In genomic region chr3:160671231-160671630, GRCh38 we compare ENCODE assay signal across 14 cellular contexts. TPM values are rescaled to one million over a fixed set of nuclear protein-coding genes. Genes with fewer than 3 reads are reported as not detected.
DNase-seq lines count a peak whose midpoint lies in the region; ATAC-seq, FAIRE-seq and TF ChIP-seq lines count a peak whose summit lies in the region.
"Had no signal": no experiment of that assay in that cellular context is flagged by ENCODE, and none has a peak within 500 bp of the region (broad histone marks: within the 10 kb centered on the region; RNA-seq: fewer than 3 reads in every experiment).

No MANE protein-coding gene starts in this region.

- no peak overlapping the region for H3K27ac Mint-ChIP-seq in naive thymus-derived CD4-positive, alpha-beta T cell

- CTCF ChIA-PET in GM12878 (lab: Yijun Ruan, JAX): interaction anchor here (0.6 to 3.5 kb wide), 3 partner anchors 12 to 102 kb away, joined by 3 to 16 read pairs (median 5); no protein-coding TSS in a partner anchor
- CTCF ChIA-PET in naive thymus-derived CD4-positive, alpha-beta T cell (lab: Charles Lee): no interaction called here

- H3K27me3 Mint-ChIP-seq in naive thymus-derived CD4-positive, alpha-beta T cell: peaks cover 5 to 17% (median 10%) of the 10 kb centered on the region in 5 donors

- peak; percentile 59 for DNase-seq in GM12878 (ENCODE audit: low read depth, low spot score)
- DNase-seq in activated CD4-positive, CD25-positive, alpha-beta regulatory T cell treated with anti-CD3 and anti-CD28 coated beads, Interleukin-2, amount 50 U/mL, for 72 hours: no peak
- DNase-seq in amniotic stem cell (lab: John Stamatoyannopoulos, UW): no peak
- DNase-seq in naive thymus-derived CD4-positive, alpha-beta T cell: no peak
- no peak for DNase-seq in activated CD8-positive, alpha-beta memory T cell treated with anti-CD3 and anti-CD28 coated beads, Interleukin-2, amount 50 U/mL, for 48 hours
- DNase-seq: HCEC 1CT, NCI-H1930 had no signal

- no peaks in the 10 kb centered on the region for H3K36me3 Mint-ChIP-seq in naive thymus-derived CD4-positive, alpha-beta T cell

- H3K4me2 ChIP-seq in GM12878 (ENCODE audit: control insufficient read depth, insufficient read depth): peak overlapping the region; percentile 5; the same call in 1 of the 2 replicates

- FAIRE-seq in GM12878 (lab: Jason Lieb, UNC): peak; percentile 59
- FAIRE-seq: D721Med had no signal

- peak in 2 of 3 experiments; percentile 12 to 19; a peak in 2 of 6 replicates for TF ChIP-seq CTCF in GM12878 (IDR thresholded peaks at IDR 0.05 in 2 of 3, conservative IDR thresholded peaks at IDR 0.05 in 1 of 3; ENCODE audit: control insufficient read depth in 2 of 3, extremely low read depth in 1 of 3, insufficient read depth in 1 of 3, low read depth in 3 of 3, low read length in 3 of 3)

- POLR2A ChIA-PET in GM12878 (lab: Charles Lee): no interaction called here
- POLR2A ChIA-PET in naive thymus-derived CD4-positive, alpha-beta T cell (lab: Charles Lee): no interaction called here

- H3K79me2 ChIP-seq in GM12878 (ENCODE audit: control insufficient read depth, insufficient read depth, low read length): no peaks in the 10 kb centered on the region

- 0% methylated on average over 6 of the region's 6 CpGs for WGBS in GM12878 (ENCODE audit: insufficient coverage, insufficient replicate concordance, low lambda C conversion rate, missing lambda C conversion rate)

- BruUV-seq in GM12878 (replicated peaks; lab: Mats Ljungman, UMichigan): no TSS peak

- H3K4me3 Mint-ChIP-seq in naive thymus-derived CD4-positive, alpha-beta T cell: no peak overlapping the region

- RAD21 ChIA-PET in GM12878 (lab: Charles Lee; ENCODE audit: unreplicated experiment): interaction anchor here (0.7 kb wide), 1 partner anchor 10 kb away, joined by 3 read pairs; no protein-coding TSS in a partner anchor

- no peaks in the 10 kb centered on the region for H3K9me3 Mint-ChIP-seq in naive thymus-derived CD4-positive, alpha-beta T cell

- TF ChIP-seq RAD21 in GM12878 (IDR thresholded peaks at IDR 0.05; ENCODE audit: insufficient read depth, low read depth, low read length): no peak

- no peak for TF ChIP-seq POLR2A in GM12878 (IDR thresholded peaks at IDR 0.05; ENCODE audit: low read depth, low read length)

- intact Hi-C loops in GM12878 (cut with micrococcal nuclease; ENCODE audit: unreplicated experiment): loop anchor here (1.0 to 5.0 kb wide), 2 partner anchors 106 to 224 kb away; partner anchors contain the start of genes KPNA4 and TRIM59
- intact Hi-C loops in naive thymus-derived CD4-positive, alpha-beta T cell (cut with micrococcal nuclease): no loop called here

- peak overlapping the region; percentile 49 for H2AFZ ChIP-seq in GM12878 (ENCODE audit: control insufficient read depth, low read depth, low read length)

- no peak overlapping the region for H3K4me3 ChIP-seq in GM12878
- no peak overlapping the region for H3K4me3 ChIP-seq in naive thymus-derived CD4-positive, alpha-beta T cell (ENCODE audit: low read length)
- H3K4me3 ChIP-seq: cardiac muscle cell had no signal

- peaks cover 0 to 3% (median under 1%) of the 10 kb centered on the region in 7 donors for H3K4me1 Mint-ChIP-seq in naive thymus-derived CD4-positive, alpha-beta T cell

- no peak overlapping the region for H3K9ac ChIP-seq in GM12878 (ENCODE audit: control insufficient read depth, insufficient read depth, low read length)

- no peaks in the 10 kb centered on the region for H4K20me1 ChIP-seq in GM12878 (ENCODE audit: control insufficient read depth, insufficient read depth)

- no peak for TF ChIP-seq EP300 in GM12878 (IDR thresholded peaks at IDR 0.05; ENCODE audit: borderline replicate concordance in 1 of 2, control insufficient read depth in 1 of 2, low read depth in 2 of 2, low read length in 2 of 2)

- H3K36me3 ChIP-seq in GM12878 (ENCODE audit: control insufficient read depth in 2 of 2, insufficient read depth in 2 of 2, low read length in 1 of 2): no peaks in the 10 kb centered on the region
- H3K36me3 ChIP-seq in naive thymus-derived CD4-positive, alpha-beta T cell (ENCODE audit: control insufficient read depth in 2 of 3, insufficient read depth in 3 of 3, low read length in 3 of 3): no peaks in the 10 kb centered on the region
- H3K36me3 ChIP-seq: cardiac muscle cell had no signal

- ATAC-seq in GM18861 (IDR thresholded peaks at IDR 0.05; ENCODE audit: unreplicated experiment) (peak; percentile 72), GM21723 (IDR thresholded peaks at IDR 0.05; ENCODE audit: unreplicated experiment) (peak; percentile 94), HG03280 (IDR thresholded peaks at IDR 0.05; ENCODE audit: unreplicated experiment) (peak; percentile 98), GM12878 (peak; percentile 96)
- ATAC-seq in naive thymus-derived CD4-positive, alpha-beta T cell: no peak

- in situ Hi-C loops in GM12878 (cut with MboI): no loop called here

- peak overlapping the region; percentile 66 for H3K27ac ChIP-seq in GM12878 (ENCODE audit: control insufficient read depth, insufficient read depth)
- H3K27ac ChIP-seq in naive thymus-derived CD4-positive, alpha-beta T cell (ENCODE audit: low read depth, low read length): no peak overlapping the region
- H3K27ac ChIP-seq: cardiac muscle cell had no signal

- no peaks in the 10 kb centered on the region for H3K9me3 ChIP-seq in GM12878 (replicated peaks; ENCODE audit: control insufficient read depth, insufficient read depth, low read length)
- H3K9me3 ChIP-seq in naive thymus-derived CD4-positive, alpha-beta T cell (ENCODE audit: control insufficient read depth in 2 of 3, low read length in 3 of 3): no peaks in the 10 kb centered on the region

- H3K27me3 ChIP-seq in GM12878 (replicated peaks in 1 of 2; ENCODE audit: control insufficient read depth in 2 of 2, insufficient read depth in 2 of 2, low read length in 1 of 2): no peaks in the 10 kb centered on the region
- H3K27me3 ChIP-seq in naive thymus-derived CD4-positive, alpha-beta T cell (ENCODE audit: control insufficient read depth in 2 of 2, insufficient read depth in 2 of 2, low read length in 2 of 2): no peaks in the 10 kb centered on the region
- H3K27me3 ChIP-seq: cardiac muscle cell had no signal

- H3K4me1 ChIP-seq in GM12878 (ENCODE audit: control insufficient read depth, insufficient read depth, low read length): peaks cover 4% of the 10 kb centered on the region
- no peaks in the 10 kb centered on the region for H3K4me1 ChIP-seq in naive thymus-derived CD4-positive, alpha-beta T cell (ENCODE audit: control insufficient read depth in 2 of 2, insufficient read depth in 2 of 2, low read length in 2 of 2)

- SMC1A ChIA-PET in GM12878 (lab: Charles Lee; ENCODE audit: uncharacterized antibody, unreplicated experiment): interaction anchor here (0.6 to 1.5 kb wide), 3 partner anchors 9 to 234 kb away, joined by 3 to 5 read pairs (median 3); no protein-coding TSS in a partner anchor

TF ChIP-seq in GM12878, 131 proteins besides CTCF, POLR2A, EP300 and RAD21 (continues in another document):
- TF ChIP-seq ZNF384 (IDR thresholded peaks at IDR 0.05; ENCODE audit: borderline replicate concordance, low read depth, low read length) (no peak), SUZ12 (IDR thresholded peaks at IDR 0.05; ENCODE audit: unreplicated experiment) (no peak), GATAD2B (conservative IDR thresholded peaks at IDR 0.05; ENCODE audit: low read depth) (no peak), BCL11A (IDR thresholded peaks at IDR 0.05; ENCODE audit: low read depth, low read length) (no peak), ATF3 (IDR thresholded peaks at IDR 0.05; ENCODE audit: borderline replicate concordance, extremely low read depth, low read depth, low read length) (no peak), ASH2L (IDR thresholded peaks at IDR 0.05; ENCODE audit: borderline replicate concordance, low read depth) (no peak)

RNA-seq across cellular contexts. Expression of gene ARL14, which starts 5.7 kb away (rescaled TPM):
- not detected in 2 replicates for total RNA-seq in GM12878 (2013; cell fraction: nucleolus; rRNA removed)
- total RNA-seq in GM12878 (2014; rRNA removed) (not detected in 2 replicates), GM12878 (2014; rRNA removed; fragmentation: Illumina TruSeq; extraction: Trizol) (not detected in 2 replicates), GM12878 (2021) (not detected in 2 replicates)
- not detected for polyA plus RNA-seq in GM12878 (2011; ENCODE audit: low read depth)
- polyA plus RNA-seq in GM12878 (2011; rRNA removed) (not detected in 2 replicates), GM12878 (2014; fragmentation: Illumina TruSeq; extraction: Trizol) (0.04 TPM in 1 of 2 replicates, not detected in the other), GM12878 (2014; fragmentation: Nextera tagmentation; extraction: Ambion mirVana) (under 1 TPM in 1 of 2 experiments, not detected in 1; 0.18 TPM), GM12878 (2014; rRNA removed) (not detected in 2 replicates), GM12878 (2016; fragmentation: Nextera tagmentation; extraction: Ambion mirVana) (not detected)
- polyA plus RNA-seq in GM12878 (2011; cell fraction: cytosol; rRNA removed): not detected in 2 replicates
- polyA plus RNA-seq in GM12878 (2011; cell fraction: nucleus; rRNA removed): not detected in 2 replicates
- not detected in 2 replicates for polyA plus RNA-seq in GM12878 (2012)
- polyA minus RNA-seq in GM12878 (2011; rRNA and poly(A)+ RNA removed): not detected in 2 replicates
- not detected in 2 replicates for polyA minus RNA-seq in GM12878 (2011; cell fraction: cytosol; rRNA and poly(A)+ RNA removed)
- not detected in 2 replicates for polyA minus RNA-seq in GM12878 (2011; cell fraction: nucleus; rRNA and poly(A)+ RNA removed)
- not detected for total RNA-seq in naive thymus-derived CD4-positive, alpha-beta T cell
- polyA plus RNA-seq in naive thymus-derived CD4-positive, alpha-beta T cell: not detected
- total RNA-seq: cardiac muscle cell, mesenteric fat pad, SK-MEL-5 had no signal
- polyA plus RNA-seq: cardiac muscle cell had no signal
